In the genomic region with DNA sequence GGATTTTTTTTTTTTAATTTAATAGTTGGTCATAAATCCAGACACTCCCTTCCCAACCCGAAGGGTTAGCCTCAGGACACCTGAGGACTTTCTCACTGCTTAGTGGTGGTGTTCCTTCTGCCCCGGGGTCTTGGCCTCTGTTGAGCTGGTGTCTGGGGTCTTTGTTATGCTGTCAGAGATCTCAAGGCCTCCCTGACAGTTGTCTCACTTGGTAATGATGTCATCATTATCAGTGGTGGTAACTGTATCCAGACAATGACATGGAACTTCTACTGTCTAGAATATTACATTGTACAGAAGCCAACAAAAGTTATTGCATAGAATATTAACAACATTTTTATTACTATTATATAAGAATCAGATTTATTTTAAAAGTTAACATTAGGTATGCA, we compare ENCODE assay signal across 18 cellular contexts.
"Had no signal": no experiment of that assay in that cellular context is flagged by ENCODE, and none has a peak within 500 bp of the region (broad histone marks: within the 10 kb centered on the region; RNA-seq: fewer than 3 reads in every experiment).

No MANE protein-coding gene starts in this region.

- ATAC-seq: activated naive CD4-positive, alpha-beta T cell treated with anti-CD3 and anti-CD28 coated beads, Interleukin-2, amount 50 U/mL, for 72 hours; body of pancreas; effector memory CD8-positive, alpha-beta T cell; left cardiac atrium; SK-N-SH treated with all-trans-retinoic acid at 6 μM for 48 hours had no signal

- H3K27ac ChIP-seq: body of pancreas, skin epidermis had no signal

- DNase-seq: activated CD4-positive, alpha-beta T cell treated with anti-CD3 and anti-CD28 coated beads, Interleukin-2, amount 10 ng/mL, durations not matched to agents 7 days and 5 days; activated CD4-positive, CD25-positive, alpha-beta regulatory T cell; activated CD8-positive, alpha-beta memory T cell treated with anti-CD3 and anti-CD28 coated beads for 24 hours; amniotic stem cell; central memory CD4-positive, alpha-beta T cell; effector memory CD8-positive, alpha-beta T cell; erythroblast; immature natural killer cell; left cardiac atrium; mammary epithelial cell; occipital lobe had no signal

- H3K9me3 Mint-ChIP-seq: activated CD4-positive, alpha-beta T cell treated with anti-CD3 and anti-CD28 coated beads, Interleukin-2, amount 10 ng/mL, durations not matched to agents 7 days and 5 days; activated naive CD4-positive, alpha-beta T cell treated with anti-CD3 and anti-CD28 coated beads, Interleukin-2, amount 50 U/mL, for 72 hours; activated T-helper 2 cell treated with anti-CD3 and anti-CD28 coated beads, Interferon-gamma antibody, Interleukin-2, Interleukin-4, amounts not matched to agents 10 μg/mL and 5 μg/mL and 100 μg/mL, durations not matched to agents 14 hours and 24 hours and 36 hours; effector memory CD8-positive, alpha-beta T cell; immature natural killer cell; nephron; type B pancreatic cell had no signal

- H3K4me3 ChIP-seq: body of pancreas, skin epidermis had no signal

- H3K27ac Mint-ChIP-seq: activated T-helper 2 cell treated with anti-CD3 and anti-CD28 coated beads, Interferon-gamma antibody, Interleukin-2, Interleukin-4, amounts not matched to agents 10 μg/mL and 5 μg/mL and 100 μg/mL, durations not matched to agents 14 hours and 24 hours and 36 hours; type B pancreatic cell had no signal

- H3K4me3 Mint-ChIP-seq: activated CD4-positive, alpha-beta T cell treated with anti-CD3 and anti-CD28 coated beads, Interleukin-2, amount 10 ng/mL, durations not matched to agents 7 days and 5 days; effector memory CD8-positive, alpha-beta T cell; immature natural killer cell; nephron; type B pancreatic cell had no signal

- H3K27me3 ChIP-seq: body of pancreas had no signal

- H3K9me3 ChIP-seq: body of pancreas had no signal

- H3K27me3 Mint-ChIP-seq: activated CD4-positive, alpha-beta T cell treated with anti-CD3 and anti-CD28 coated beads, Interleukin-2, amount 10 ng/mL, durations not matched to agents 7 days and 5 days; effector memory CD8-positive, alpha-beta T cell; type B pancreatic cell had no signal
